ENCODE assay signal across 1 cellular context in genomic region chr16:149024-149675, GRCh38.
TF ChIP-seq lines count a peak whose summit lies in the region.

No MANE protein-coding gene starts in this region.

TF ChIP-seq in A549, 52 proteins besides CTCF, POLR2A, EP300 and RAD21:
- no peak for TF ChIP-seq JUN (IDR thresholded peaks at IDR 0.05)
- no peak for TF ChIP-seq MAX (IDR thresholded peaks at IDR 0.05)
- TF ChIP-seq REST (IDR thresholded peaks at IDR 0.05) = no peak
- TF ChIP-seq ATOH8 (CRISPR knock-in tag; IDR thresholded peaks at IDR 0.05; ENCODE audit: low read depth) = no peak
- TF ChIP-seq PHF8 (IDR thresholded peaks at IDR 0.05; ENCODE audit: borderline replicate concordance, low read depth) = no peak
- no peak for TF ChIP-seq ZSCAN20 (CRISPR knock-in tag; IDR thresholded peaks at IDR 0.05)
- TF ChIP-seq TFCP2L1 (CRISPR knock-in tag; IDR thresholded peaks at IDR 0.05) = no peak
- no peak for TF ChIP-seq ELK1 (IDR thresholded peaks at IDR 0.05; ENCODE audit: low read depth, low read length)
